Comparison of ENCODE assay signal across 8 cellular contexts in the genomic region with DNA sequence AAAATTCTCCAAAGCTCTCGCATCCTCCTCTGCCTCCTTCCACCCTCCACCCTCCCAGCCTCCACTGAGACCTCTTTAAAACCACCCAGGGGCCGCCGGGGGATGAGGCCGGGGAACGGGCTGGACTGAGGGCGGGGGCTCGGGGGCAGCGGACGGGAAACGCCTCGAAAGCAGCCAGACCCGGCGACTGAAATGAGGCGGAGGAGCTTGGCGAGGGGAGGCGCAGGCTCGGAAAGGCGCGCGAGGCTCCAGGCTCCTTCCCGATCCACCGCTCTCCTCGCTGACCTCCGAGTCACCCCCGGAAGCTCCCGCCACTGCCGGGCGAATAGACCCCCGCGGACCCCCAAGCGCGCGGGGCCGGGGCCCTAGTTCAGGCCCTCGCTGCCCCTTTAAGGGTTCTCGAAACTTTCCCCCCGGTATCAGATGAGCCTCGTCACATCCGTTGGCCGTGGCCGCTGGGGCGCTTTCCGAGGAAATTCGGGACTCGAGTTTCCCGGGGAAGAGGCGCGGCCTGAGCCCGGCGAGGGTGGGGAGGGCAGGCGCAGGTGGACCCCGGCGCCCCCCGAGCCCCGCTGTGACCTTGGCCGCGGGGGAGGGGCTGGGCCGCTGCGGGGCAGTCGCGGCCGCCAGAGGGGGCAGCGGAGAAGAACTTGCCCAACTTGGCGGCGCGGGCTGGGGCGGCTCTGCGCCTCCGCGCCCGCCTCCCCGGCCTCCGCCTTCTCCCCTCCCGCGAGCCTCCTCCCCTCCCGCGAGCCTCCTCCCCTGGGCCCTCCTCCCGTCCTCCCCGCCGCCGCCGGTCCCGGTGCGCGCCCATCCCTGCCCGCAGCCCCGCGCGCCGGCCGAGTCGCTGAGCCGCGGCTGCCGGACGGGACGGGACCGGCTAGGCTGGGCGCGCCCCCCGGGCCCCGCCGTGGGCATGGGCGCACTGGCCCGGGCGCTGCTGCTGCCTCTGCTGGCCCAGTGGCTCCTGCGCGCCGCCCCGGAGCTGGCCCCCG. TPM values are rescaled to one million over a fixed set of nuclear protein-coding genes. Genes with fewer than 3 reads are reported as not detected.
DNase-seq lines count a peak whose midpoint lies in the region; ATAC-seq and TF ChIP-seq lines count a peak whose summit lies in the region.

Gene BACE2 (plus strand): TSS at position 813 of the 995 bp plus-strand sequence. CDS start 104 bp downstream, at position 917.

- TF ChIP-seq POLR2A in testis (IDR thresholded peaks at IDR 0.05) = no peak

- H3K36me3 ChIP-seq in testis (ENCODE audit: low read depth, missing control alignments) = no peaks in the 10 kb centered on the region

- peak within 1 kb of the TSS in 1 of 7 donors; percentile 84 for H3K27ac Mint-ChIP-seq in CD14-positive monocyte
- H3K27ac Mint-ChIP-seq in natural killer cell treated with Interleukin-12 subunit alpha and Interleukin-12 subunit beta and Interleukin-15 and Interleukin-18, amount 100 ng/mL, for 72 hours = no peak within 1 kb of the TSS

- no peaks in the 10 kb centered on the region for H3K9me3 ChIP-seq in testis

- 0% methylated on average over 24 to 60 of the region's 111 CpGs for WGBS in testis, 2 donors

- H3K4me1 ChIP-seq in testis = peaks cover 3% of the 10 kb centered on the region

- no peaks in the 10 kb centered on the region for H3K36me3 Mint-ChIP-seq in CD14-positive monocyte
- H3K36me3 Mint-ChIP-seq in natural killer cell treated with Interleukin-12 subunit alpha and Interleukin-12 subunit beta and Interleukin-15 and Interleukin-18, amount 100 ng/mL, for 72 hours = no peaks in the 10 kb centered on the region

- H3K27me3 ChIP-seq in testis = no peaks in the 10 kb centered on the region

- H3K4me3 ChIP-seq in foreskin fibroblast (ENCODE audit: low read depth in 1 of 2, low read length in 2 of 2) (peak within 1 kb of the TSS; percentile 68 to 74), testis (peak within 1 kb of the TSS; percentile 67 to 76)

- peaks cover 47 to 69% (median 59%) of the 10 kb centered on the region in 3 donors for H3K27me3 Mint-ChIP-seq in CD14-positive monocyte (ENCODE audit: low read depth in 3 of 3)
- peaks cover 29 to 33% of the 10 kb centered on the region in 2 donors for H3K27me3 Mint-ChIP-seq in natural killer cell treated with Interleukin-12 subunit alpha and Interleukin-12 subunit beta and Interleukin-15 and Interleukin-18, amount 100 ng/mL, for 72 hours

- peaks cover 0 to 7% (median 0%) of the 10 kb centered on the region in 7 donors for H3K9me3 Mint-ChIP-seq in CD14-positive monocyte
- H3K9me3 Mint-ChIP-seq in natural killer cell treated with Interleukin-12 subunit alpha and Interleukin-12 subunit beta and Interleukin-15 and Interleukin-18, amount 100 ng/mL, for 72 hours = no peaks in the 10 kb centered on the region

- TF ChIP-seq CTCF in CD14-positive monocyte (IDR thresholded peaks at IDR 0.05) (peak; percentile 22), foreskin fibroblast (IDR thresholded peaks at IDR 0.05; ENCODE audit: low read depth, low read length) (peak; percentile 39), testis (IDR thresholded peaks at IDR 0.05) (peak; percentile 49 to 65 (median 63))

- intact Hi-C loops in CD14-positive monocyte (cut with micrococcal nuclease) (no loop called here), testis (cut with DNase I; ENCODE audit: low total_unique reads) (no loop called here)

- peaks cover 6% of the 10 kb centered on the region for H3K4me1 Mint-ChIP-seq in CD14-positive monocyte
- peaks cover 6 to 9% of the 10 kb centered on the region in 2 donors for H3K4me1 Mint-ChIP-seq in natural killer cell treated with Interleukin-12 subunit alpha and Interleukin-12 subunit beta and Interleukin-15 and Interleukin-18, amount 100 ng/mL, for 72 hours (ENCODE audit: low read depth in 2 of 2)

- peak within 1 kb of the TSS; percentile 85 to 93 for H3K27ac ChIP-seq in testis

- ATAC-seq in GM21360 (IDR thresholded peaks at IDR 0.05; ENCODE audit: unreplicated experiment) (peak; percentile 50), HG02970 (IDR thresholded peaks at IDR 0.05; ENCODE audit: low FRiP score, unreplicated experiment) (no peak)
- ATAC-seq in natural killer cell treated with Interleukin-12 subunit alpha and Interleukin-12 subunit beta and Interleukin-15 and Interleukin-18, amount 100 ng/mL, for 72 hours = peak; percentile 89 to 90

- DNase-seq in CD14-positive monocyte (ENCODE audit: low spot score) (no peak), NCI-H510A treated with DMSO at 0.1 percent for 48 hours (lab: John Stamatoyannopoulos, UW) (peak; percentile 73), foreskin fibroblast (peak; percentile 67 to 83), testis (peak; percentile 80)
- peak; percentile 7 for DNase-seq in activated effector memory CD4-positive, alpha-beta T cell treated with Interleukin-2 at 50 U/mL for 16 hours
- DNase-seq in natural killer cell treated with Interleukin-12 subunit alpha and Interleukin-12 subunit beta and Interleukin-15 and Interleukin-18, amount 100 ng/mL, for 72 hours (ENCODE audit: low spot score) = peak; percentile 72

- H3K4me3 Mint-ChIP-seq in CD14-positive monocyte = peak within 1 kb of the TSS; percentile 37 to 72
- peak within 1 kb of the TSS; percentile 78 for H3K4me3 Mint-ChIP-seq in natural killer cell treated with Interleukin-12 subunit alpha and Interleukin-12 subunit beta and Interleukin-15 and Interleukin-18, amount 100 ng/mL, for 72 hours

RNA-seq across cellular contexts. Expression of gene BACE2, which starts in this region (rescaled TPM):
- polyA plus RNA-seq in CD14-positive monocyte = under 1 TPM in 1 of 2 donors, not detected in 1; 0.26 TPM
- 1 to 10 TPM in 1 of 2 donors, under 1 TPM in 1; 0.21 to 2.6 TPM for total RNA-seq in natural killer cell treated with Interleukin-12 subunit alpha and Interleukin-12 subunit beta and Interleukin-15 and Interleukin-18, amount 100 ng/mL, for 72 hours
- total RNA-seq in testis = 10 to 100 TPM; 21.8 to 28.6 TPM
- polyA plus RNA-seq in testis (ENCODE audit: insufficient read depth, low read depth, low replicate concordance) = 17.4 TPM

Comparison
In these comparisons a context has a peak if more than half of its experiments do, and no peak if none do; other contexts are left out.
1. RNA of gene BACE2 (total RNA-seq): 21.8 to 28.6 TPM in testis; 0.21 to 2.6 TPM in natural killer cell treated with Interleukin-12 subunit alpha and Interleukin-12 subunit beta and Interleukin-15 and Interleukin-18, amount 100 ng/mL, for 72 hours; every median in the first group is over 4 times any median in the second.
2. RNA of gene BACE2 (polyA plus RNA-seq): 17.4 TPM in testis (single experiment); 0.26 TPM in CD14-positive monocyte; every median in the first group is over 10 times any median in the second.
3. Peak in every context shown above with its lines, with median percentiles within 50 percentile points of each other: CTCF ChIP-seq.